ENCODE assay signal across 8 cellular contexts in the genomic region with DNA sequence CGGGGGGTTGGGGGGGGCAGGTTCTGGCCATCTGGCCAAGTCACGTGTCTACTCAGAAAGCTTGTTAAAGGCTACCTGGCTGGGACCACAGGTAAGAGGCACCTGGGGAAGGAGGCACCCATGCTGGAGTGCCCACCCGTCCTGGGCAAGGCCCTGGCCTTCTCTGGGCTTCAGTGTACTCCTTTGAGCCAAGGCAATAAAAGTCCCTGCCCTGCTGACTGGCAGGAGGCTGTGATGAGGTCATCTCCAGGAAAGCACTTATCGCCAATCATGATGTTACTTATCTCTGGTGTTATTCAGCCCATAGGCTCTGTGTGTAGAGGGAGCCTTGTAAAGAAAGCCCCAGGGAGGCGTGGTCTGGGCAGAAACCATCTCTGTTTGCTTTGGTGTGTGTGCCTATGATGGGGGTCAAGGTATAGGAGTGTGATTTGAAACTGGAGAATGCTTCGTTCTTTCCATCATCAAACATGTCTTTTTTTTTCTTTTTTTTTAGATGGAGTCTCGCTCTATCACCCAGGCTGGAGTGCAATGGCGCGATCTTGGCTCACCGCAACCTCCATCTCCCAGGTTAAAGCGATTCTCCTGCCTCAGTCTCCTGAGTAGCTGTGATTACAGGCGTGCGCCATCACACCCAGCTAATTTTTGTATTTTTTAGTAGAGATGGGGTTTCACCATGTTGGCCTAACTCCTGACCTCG. TPM values are rescaled to one million over a fixed set of nuclear protein-coding genes. Genes with fewer than 3 reads are reported as not detected.
DNase-seq lines count a peak whose midpoint lies in the region; ATAC-seq and TF ChIP-seq lines count a peak whose summit lies in the region.

No MANE protein-coding gene starts in this region.

- POLR2A ChIA-PET in SK-N-SH (lab: Yijun Ruan, JAX) = interaction anchor here (0.6 to 2.4 kb wide), 3 partner anchors 10 to 15 kb away, joined by 3 to 10 read pairs (median 5); partner anchors contain the start of gene METTL27

- no peak; a peak in 1 of 4 replicates for TF ChIP-seq EP300 in SK-N-SH (IDR thresholded peaks at IDR 0.05; ENCODE audit: borderline replicate concordance in 1 of 2, low read depth in 1 of 2, low read length in 1 of 2)

- H3K9me3 ChIP-seq in SK-N-SH (no peaks in the 10 kb centered on the region), smooth muscle cell (replicated peaks; ENCODE audit: low read depth) (no peaks in the 10 kb centered on the region)

- no peak for TF ChIP-seq CTCF in SK-N-SH (IDR thresholded peaks at IDR 0.05)
- no peak for TF ChIP-seq CTCF in smooth muscle cell (IDR thresholded peaks at IDR 0.05; ENCODE audit: borderline replicate concordance, insufficient read depth, poor library complexity, severe bottlenecking)

- H3K36me3 ChIP-seq in SK-N-SH (replicated peaks in 1 of 2; ENCODE audit: control insufficient read depth in 1 of 2, insufficient read depth in 2 of 2, low read length in 1 of 2) (no peaks in the 10 kb centered on the region), smooth muscle cell (ENCODE audit: low read depth) (no peaks in the 10 kb centered on the region)

- peaks cover 21 to 54% of the 10 kb centered on the region in 2 experiments for H3K4me1 ChIP-seq in SK-N-SH (ENCODE audit: control insufficient read depth in 1 of 2, insufficient read depth in 2 of 2, low read depth in 1 of 2, low read length in 1 of 2)
- peaks cover 7% of the 10 kb centered on the region for H3K4me1 ChIP-seq in smooth muscle cell (ENCODE audit: low read depth)

- no peak; the same call in 1 of the 2 replicates for TF ChIP-seq RAD21 in SK-N-SH (IDR thresholded peaks at IDR 0.05; ENCODE audit: low read length)

- H4K20me1 ChIP-seq in SK-N-SH (ENCODE audit: insufficient read depth) = no peaks in the 10 kb centered on the region
- H4K20me1 ChIP-seq in smooth muscle cell (ENCODE audit: low read depth) = peaks cover 4% of the 10 kb centered on the region

- H2AFZ ChIP-seq in SK-N-SH (ENCODE audit: low read depth) (peak overlapping the region; percentile 58), smooth muscle cell (ENCODE audit: low read depth) (no peak overlapping the region)

- ATAC-seq in HG03045 (IDR thresholded peaks at IDR 0.05; ENCODE audit: unreplicated experiment) = no peak

- CTCF ChIA-PET in SK-N-SH (lab: Yijun Ruan, JAX) = interaction anchor here (0.8 to 6.3 kb wide), 9 partner anchors 9 to 379 kb away, joined by 3 to 48 read pairs (median 8); partner anchors contain the start of gene METTL27

- peak overlapping the region; percentile 36; the same call in 1 of the 2 replicates for H3K4me2 ChIP-seq in SK-N-SH
- H3K4me2 ChIP-seq in smooth muscle cell = peak overlapping the region; percentile 29

- peak overlapping the region; percentile 19 to 94; a peak in 3 of 4 replicates for H3K27ac ChIP-seq in SK-N-SH (ENCODE audit: low read depth in 2 of 2, low read length in 1 of 2)
- H3K27ac ChIP-seq in smooth muscle cell (ENCODE audit: low read depth) = peak overlapping the region; percentile 97

- H3K27me3 ChIP-seq in SK-N-SH (ENCODE audit: insufficient read depth) = no peaks in the 10 kb centered on the region
- no peaks in the 10 kb centered on the region for H3K27me3 ChIP-seq in smooth muscle cell (ENCODE audit: low read depth)

- H3F3A ChIP-seq in SK-N-SH (replicated peaks; ENCODE audit: insufficient read depth) (peaks cover 22% of the 10 kb centered on the region), smooth muscle cell (ENCODE audit: low read depth) (peaks cover 5% of the 10 kb centered on the region)

- DNase-seq in DMS153 (lab: John Stamatoyannopoulos, UW) (peak; percentile 99), MV-4-11 (lab: John Stamatoyannopoulos, UW) (peak; percentile 36), SK-N-SH (peak; percentile 93), fibroblast of peridontal ligament (ENCODE audit: extremely low read depth) (peak; percentile 38), smooth muscle cell (lab: John Stamatoyannopoulos, UW; ENCODE audit: unreplicated experiment) (no peak), D341Med (ENCODE audit: low spot score) (no peak)
- DNase-seq in effector CD8-positive, alpha-beta T cell (lab: John Stamatoyannopoulos, UW) = no peak

- H3K9ac ChIP-seq in SK-N-SH = no peak overlapping the region
- H3K9ac ChIP-seq in smooth muscle cell (ENCODE audit: low read depth) = no peak overlapping the region

- H3K79me2 ChIP-seq in SK-N-SH (ENCODE audit: insufficient read depth) (no peaks in the 10 kb centered on the region), smooth muscle cell (ENCODE audit: low read depth) (no peaks in the 10 kb centered on the region)

- no peaks in the 10 kb centered on the region for H3K9me2 ChIP-seq in SK-N-SH

- no peak overlapping the region for H3K4me3 ChIP-seq in SK-N-SH (ENCODE audit: low read depth in 2 of 2, low read length in 1 of 2)
- H3K4me3 ChIP-seq in smooth muscle cell = no peak overlapping the region

- 62% methylated on average over 13 of the region's 14 CpGs for WGBS in SK-N-SH (ENCODE audit: low lambda C conversion rate)
- 71% methylated on average over 14 of the region's 14 CpGs for WGBS in smooth muscle cell (ENCODE audit: low lambda C conversion rate)

TF ChIP-seq in SK-N-SH, 30 proteins besides CTCF, POLR2A, EP300 and RAD21 (continues in another document):
- TF ChIP-seq, protein P1, sequence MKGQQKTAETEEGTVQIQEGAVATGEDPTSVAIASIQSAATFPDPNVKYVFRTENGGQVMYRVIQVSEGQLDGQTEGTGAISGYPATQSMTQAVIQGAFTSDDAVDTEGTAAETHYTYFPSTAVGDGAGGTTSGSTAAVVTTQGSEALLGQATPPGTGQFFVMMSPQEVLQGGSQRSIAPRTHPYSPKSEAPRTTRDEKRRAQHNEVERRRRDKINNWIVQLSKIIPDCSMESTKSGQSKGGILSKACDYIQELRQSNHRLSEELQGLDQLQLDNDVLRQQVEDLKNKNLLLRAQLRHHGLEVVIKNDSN (IDR thresholded peaks at IDR 0.05; ENCODE audit: borderline replicate concordance, low read depth) = peak; percentile 72; the same call in 1 of the 2 replicates
- peak; percentile 87 for TF ChIP-seq PBX3 (IDR thresholded peaks at IDR 0.05)
- TF ChIP-seq CHD2 (IDR thresholded peaks at IDR 0.05; ENCODE audit: low read length, partially characterized antibody) = peak; percentile 42
- TF ChIP-seq TAF1 (IDR thresholded peaks at IDR 0.05; ENCODE audit: borderline replicate concordance, low read depth, low read length) = 0 out of 2 replicates have a peak, but pooled peaks have one; percentile 12
- TF ChIP-seq EZH2phosphoT487 (IDR thresholded peaks at IDR 0.05; ENCODE audit: borderline replicate concordance, low read depth) = no peak
- TF ChIP-seq REST (IDR thresholded peaks at IDR 0.05; ENCODE audit: low read depth, low read length) = no peak
- TF ChIP-seq RCOR1 (IDR thresholded peaks at IDR 0.05; ENCODE audit: low read length) = peak; percentile 59; the same call in 1 of the 2 replicates
- peak; percentile 27 for TF ChIP-seq TCF12 (IDR thresholded peaks at IDR 0.05)

RNA-seq across cellular contexts. Expression of gene CLDN4, which starts 2.5 kb away (rescaled TPM):
- polyA plus RNA-seq in SK-N-SH (2012; rRNA removed) (4.6 and 5.9 TPM in 2 replicates), smooth muscle cell (63.5 and 429 TPM in 2 replicates)
- polyA plus RNA-seq in SK-N-SH (2012; cell fraction: cytosol; rRNA removed) = 1.9 and 3.1 TPM in 2 replicates
- polyA plus RNA-seq in SK-N-SH (2012; cell fraction: nucleus; rRNA removed) = 6.3 and 6.7 TPM in 2 replicates
- total RNA-seq in smooth muscle cell = 83.7 and 109 TPM in 2 replicates

RNA-seq across cellular contexts. Expression of gene METTL27, which starts 14.1 kb away (rescaled TPM):
- polyA plus RNA-seq in SK-N-SH (2012; rRNA removed) (2.9 and 3.1 TPM in 2 replicates), smooth muscle cell (4.1 and 4.5 TPM in 2 replicates)
- polyA plus RNA-seq in SK-N-SH (2012; cell fraction: cytosol; rRNA removed) = 0.81 and 1.4 TPM in 2 replicates
- 7.3 and 10.0 TPM in 2 replicates for polyA plus RNA-seq in SK-N-SH (2012; cell fraction: nucleus; rRNA removed)
- 0.22 and 0.54 TPM in 2 replicates for total RNA-seq in smooth muscle cell

RNA-seq across cellular contexts. Expression of gene TMEM270, which starts 32.7 kb away (rescaled TPM):
- polyA plus RNA-seq in SK-N-SH (2012; rRNA removed) (0.71 and 0.96 TPM in 2 replicates), smooth muscle cell (not detected in 2 replicates)
- polyA plus RNA-seq in SK-N-SH (2012; cell fraction: cytosol; rRNA removed) = 0.32 and 0.63 TPM in 2 replicates
- 0.17 and 0.54 TPM in 2 replicates for polyA plus RNA-seq in SK-N-SH (2012; cell fraction: nucleus; rRNA removed)
- total RNA-seq in smooth muscle cell = not detected in 2 replicates

RNA-seq across cellular contexts. Expression of gene CLDN3, which starts 58.2 kb away (rescaled TPM):
- polyA plus RNA-seq in SK-N-SH (2012; rRNA removed) (0.05 and 0.08 TPM in 2 replicates), smooth muscle cell (0.16 and 1.8 TPM in 2 replicates)
- polyA plus RNA-seq in SK-N-SH (2012; cell fraction: cytosol; rRNA removed) = 0.07 TPM in 1 of 2 replicates, not detected in the other
- 0.07 TPM in 1 of 2 replicates, not detected in the other for polyA plus RNA-seq in SK-N-SH (2012; cell fraction: nucleus; rRNA removed)
- total RNA-seq in smooth muscle cell = not detected in 2 replicates

Comparison
In these comparisons a context has a peak if more than half of its experiments do, and no peak if none do; other contexts are left out.
1. DNase-seq: peak in DMS153 (single experiment), MV-4-11 (single experiment), SK-N-SH (single experiment) and fibroblast of peridontal ligament (single experiment); none in smooth muscle cell (single experiment), effector CD8-positive, alpha-beta T cell (single experiment) and D341Med (single experiment).